ENCODE assay signal across 14 cellular contexts in genomic region chr7:128206747-128207500, GRCh38. TPM values are rescaled to one million over a fixed set of nuclear protein-coding genes. Genes with fewer than 3 reads are reported as not detected.
A peak's percentile ranks its signal among the peaks of the same experiment; 100 is the strongest.
DNase-seq lines count a peak whose midpoint lies in the region; TF ChIP-seq lines count a peak whose summit lies in the region.
"Had no signal": no experiment of that assay in that cellular context is flagged by ENCODE, and none has a peak within 500 bp of the region (broad histone marks: within the 10 kb centered on the region; RNA-seq: fewer than 3 reads in every experiment).

No MANE protein-coding gene starts in this region.

- H3K27me3 Mint-ChIP-seq in nephron progenitor cell (ENCODE audit: low read depth, poor library complexity) = peaks cover 52% of the 10 kb centered on the region

- H3K4me3 Mint-ChIP-seq in nephron progenitor cell = no peak overlapping the region
- H3K4me3 Mint-ChIP-seq: CD4-positive, CD25-positive, alpha-beta regulatory T cell had no signal

- 60 to 82% methylated on average over 9 of the region's 9 CpGs for WGBS in sigmoid colon, 2 donors

- H3K27ac ChIP-seq in sigmoid colon = no peak overlapping the region
- H3K27ac ChIP-seq: BLaER1, HL-60 had no signal

- no peak for TF ChIP-seq POLR2A in sigmoid colon (IDR thresholded peaks at IDR 0.05)

- H3K4me3 ChIP-seq in sigmoid colon = no peak overlapping the region
- H3K4me3 ChIP-seq: BLaER1 had no signal

- H3K4me1 Mint-ChIP-seq in nephron progenitor cell = peaks cover 31% of the 10 kb centered on the region

- peaks cover 0 to 44% (median 25%) of the 10 kb centered on the region in 3 donors for H3K27me3 ChIP-seq in sigmoid colon

- intact Hi-C loops in sigmoid colon (cut with DNase I) = loop anchor here (5.0 kb wide), 1 partner anchor 160 kb away; no protein-coding TSS in a partner anchor

- no peak for TF ChIP-seq EP300 in sigmoid colon (IDR thresholded peaks at IDR 0.05)

- peak; percentile 12 for DNase-seq in NCI-H1694 treated with DMSO at 0.1 percent for 48 hours (lab: John Stamatoyannopoulos, UW)
- no peak for DNase-seq in NCI-H1694 (lab: John Stamatoyannopoulos, UW)
- DNase-seq in G401 (ENCODE audit: low spot score) = peak; percentile 57
- peak; percentile 33 for DNase-seq in ecto neural progenitor cell (ENCODE audit: low spot score)
- peak; percentile 14 for DNase-seq in sigmoid colon
- no peak for DNase-seq in nephron progenitor cell
- DNase-seq in DMS79 treated with DMSO at 0.1 percent for 48 hours (lab: John Stamatoyannopoulos, UW) = no peak
- DNase-seq: 8988T; AML-193; CD4-positive, CD25-positive, alpha-beta regulatory T cell; DND-41; GF-D8 had no signal

- H3K36me3 ChIP-seq in sigmoid colon = no peaks in the 10 kb centered on the region
- H3K36me3 ChIP-seq: BLaER1 had no signal

- TF ChIP-seq CTCF in sigmoid colon (IDR thresholded peaks at IDR 0.05) (no peak), nephron progenitor cell (IDR thresholded peaks at IDR 0.05) (no peak)

- H3K27ac Mint-ChIP-seq in nephron progenitor cell = no peak overlapping the region
- H3K27ac Mint-ChIP-seq: CD4-positive, CD25-positive, alpha-beta regulatory T cell had no signal

- no peaks in the 10 kb centered on the region for H3K36me3 Mint-ChIP-seq in nephron progenitor cell (ENCODE audit: low read depth)
- H3K36me3 Mint-ChIP-seq: CD4-positive, CD25-positive, alpha-beta regulatory T cell had no signal

- H3K9me3 ChIP-seq in sigmoid colon = no peaks in the 10 kb centered on the region
- H3K9me3 ChIP-seq: BLaER1 had no signal

- H3K4me1 ChIP-seq in sigmoid colon = peaks cover 0 to 1% (median 0%) of the 10 kb centered on the region in 4 donors

- H3K9me3 Mint-ChIP-seq in nephron progenitor cell = no peaks in the 10 kb centered on the region

- in situ Hi-C loops in G401 (cut with HindIII; ENCODE audit: low sequenced_read_pairs) = loop anchor here (25.0 kb wide), 1 partner anchor 495 kb away; no protein-coding TSS in a partner anchor

RNA-seq across cellular contexts. Expression of gene LEP, which starts 34.2 kb away (rescaled TPM):
- not detected in 2 replicates for total RNA-seq in G401 (2014; rRNA removed; shearing (Covaris generic))
- 1 to 10 TPM in 1 of 4 donors, under 1 TPM in 2, not detected in 1; 0.16 to 1.4 (median 0.27) TPM for total RNA-seq in sigmoid colon
- 1 to 10 TPM in 1 of 3 donors, not detected in 2; 5.4 TPM for polyA plus RNA-seq in sigmoid colon
- total RNA-seq: CD4-positive, CD25-positive, alpha-beta regulatory T cell had no signal
- polyA plus RNA-seq: CD4-positive, CD25-positive, alpha-beta regulatory T cell had no signal

Comparison
In these comparisons a context has a peak if more than half of its experiments do, and no peak if none do; other contexts are left out.
1. DNase-seq: peak in NCI-H1694 treated with DMSO at 0.1 percent for 48 hours (single experiment), G401 (single experiment), ecto neural progenitor cell (single experiment) and sigmoid colon (single experiment); none in NCI-H1694 (single experiment), nephron progenitor cell (single experiment) and DMS79 treated with DMSO at 0.1 percent for 48 hours (single experiment).